Comparison of ENCODE assay signal across 24 cellular contexts in the genomic region with DNA sequence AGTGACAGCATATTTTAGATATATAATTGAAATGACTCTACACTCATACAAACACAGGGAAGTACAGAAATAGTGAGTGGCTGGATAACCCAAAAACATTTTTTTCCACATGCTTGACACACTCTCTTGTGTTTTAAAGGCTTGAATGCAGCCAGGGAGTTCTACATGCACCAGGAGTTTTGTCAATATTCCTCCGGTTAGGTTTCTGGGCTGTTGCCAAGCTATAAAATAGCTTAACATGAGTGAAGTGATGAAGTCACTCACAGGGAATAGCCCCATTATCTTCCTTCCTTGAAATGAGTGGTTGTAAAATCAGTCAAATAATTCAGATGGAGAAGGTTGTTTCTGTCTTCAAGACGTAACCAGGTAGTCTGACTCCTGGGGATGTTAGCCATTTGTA.
DNase-seq lines count a peak whose midpoint lies in the region; ATAC-seq and TF ChIP-seq lines count a peak whose summit lies in the region.
"Had no signal": no experiment of that assay in that cellular context is flagged by ENCODE, and none has a peak within 500 bp of the region (broad histone marks: within the 10 kb centered on the region; RNA-seq: fewer than 3 reads in every experiment).

No MANE protein-coding gene starts in this region.

- no peak for TF ChIP-seq CTCF in epithelial cell of esophagus (IDR thresholded peaks at IDR 0.05; ENCODE audit: insufficient read depth, low read depth, low read length, missing control alignments)
- no peak for TF ChIP-seq CTCF in smooth muscle cell (IDR thresholded peaks at IDR 0.05; ENCODE audit: borderline replicate concordance, insufficient read depth, poor library complexity, severe bottlenecking)
- TF ChIP-seq CTCF in SK-N-SH (IDR thresholded peaks at IDR 0.05) = no peak

- DNase-seq in NCI-H345 (lab: John Stamatoyannopoulos, UW) (peak; percentile 21), NCI-H345 treated with DMSO at 0.1 percent for 48 hours (lab: John Stamatoyannopoulos, UW; ENCODE audit: unreplicated experiment) (no peak), NCI-H2227 (lab: John Stamatoyannopoulos, UW; ENCODE audit: unreplicated experiment) (peak; percentile 38), epithelial cell of esophagus (ENCODE audit: low read depth) (peak; percentile 6), smooth muscle cell (lab: John Stamatoyannopoulos, UW; ENCODE audit: unreplicated experiment) (no peak), SK-N-SH (no peak), NCI-H1436 (lab: John Stamatoyannopoulos, UW) (no peak)
- DNase-seq: activated CD8-positive, alpha-beta T cell treated with anti-CD3 and anti-CD28 coated beads for 36 hours; amygdala; DND-41; effector CD4-positive, alpha-beta T cell; HFFc6; kidney; natural killer cell; NCI-H1694 treated with DMSO at 0.1 percent for 48 hours; NCI-H524 treated with DMSO at 0.1 percent for 48 hours; RPMI8226; small intestine; stimulated activated CD4-positive, alpha-beta T cell treated with anti-CD3 and anti-CD28 coated beads, Interleukin-2, amount 100 ng/mL, for 24 hours had no signal

- H2AFZ ChIP-seq in smooth muscle cell (ENCODE audit: low read depth) (peak overlapping the region; percentile 57), SK-N-SH (ENCODE audit: low read depth) (no peak overlapping the region; the same call in 1 of the 2 replicates)

- ATAC-seq in GM19452 (IDR thresholded peaks at IDR 0.05; ENCODE audit: unreplicated experiment) = no peak
- ATAC-seq: activated CD8-positive, alpha-beta T cell treated with anti-CD3 and anti-CD28 coated beads for 36 hours; natural killer cell had no signal

- no peaks in the 10 kb centered on the region for H3K79me2 ChIP-seq in smooth muscle cell (ENCODE audit: low read depth)
- no peaks in the 10 kb centered on the region for H3K79me2 ChIP-seq in SK-N-SH (ENCODE audit: insufficient read depth)

- POLR2A ChIA-PET in SK-N-SH (lab: Yijun Ruan, JAX) = no interaction called here

- no peak for TF ChIP-seq EP300 in SK-N-SH (IDR thresholded peaks at IDR 0.05; ENCODE audit: borderline replicate concordance in 1 of 2, low read depth in 1 of 2, low read length in 1 of 2)

- no peaks in the 10 kb centered on the region for H3K9me3 ChIP-seq in smooth muscle cell (replicated peaks; ENCODE audit: low read depth)
- H3K9me3 ChIP-seq in SK-N-SH = no peaks in the 10 kb centered on the region
- H3K9me3 ChIP-seq: breast epithelium, tibial nerve had no signal

- H4K20me1 ChIP-seq in smooth muscle cell (ENCODE audit: low read depth) (no peaks in the 10 kb centered on the region), SK-N-SH (ENCODE audit: insufficient read depth) (no peaks in the 10 kb centered on the region)

- no peaks in the 10 kb centered on the region for H3K27me3 ChIP-seq in smooth muscle cell (ENCODE audit: low read depth)
- no peaks in the 10 kb centered on the region for H3K27me3 ChIP-seq in SK-N-SH (ENCODE audit: insufficient read depth)
- H3K27me3 ChIP-seq: breast epithelium, tibial nerve had no signal

- no peak overlapping the region for H3K27ac ChIP-seq in smooth muscle cell (ENCODE audit: low read depth)
- no peak overlapping the region for H3K27ac ChIP-seq in SK-N-SH (ENCODE audit: low read depth in 2 of 2, low read length in 1 of 2)
- H3K27ac ChIP-seq: breast epithelium, epithelial cell of prostate, tibial nerve had no signal

- H3F3A ChIP-seq in smooth muscle cell (ENCODE audit: low read depth) = no peaks in the 10 kb centered on the region
- no peaks in the 10 kb centered on the region for H3F3A ChIP-seq in SK-N-SH (replicated peaks; ENCODE audit: insufficient read depth)

- no peak overlapping the region for H3K4me3 ChIP-seq in epithelial cell of esophagus (ENCODE audit: low read length)
- no peak overlapping the region for H3K4me3 ChIP-seq in smooth muscle cell
- no peak overlapping the region for H3K4me3 ChIP-seq in SK-N-SH (ENCODE audit: low read depth in 2 of 2, low read length in 1 of 2)
- H3K4me3 ChIP-seq: breast epithelium, lung, tibial nerve had no signal

- H3K4me2 ChIP-seq in smooth muscle cell = no peak overlapping the region
- no peak overlapping the region for H3K4me2 ChIP-seq in SK-N-SH

- H3K4me1 ChIP-seq in smooth muscle cell (ENCODE audit: low read depth) (no peaks in the 10 kb centered on the region), SK-N-SH (ENCODE audit: control insufficient read depth in 1 of 2, insufficient read depth in 2 of 2, low read depth in 1 of 2, low read length in 1 of 2) (no peaks in the 10 kb centered on the region)
- H3K4me1 ChIP-seq: breast epithelium, tibial nerve had no signal

- H3K36me3 ChIP-seq in smooth muscle cell (ENCODE audit: low read depth) = no peaks in the 10 kb centered on the region
- H3K36me3 ChIP-seq in SK-N-SH (replicated peaks in 1 of 2; ENCODE audit: control insufficient read depth in 1 of 2, insufficient read depth in 2 of 2, low read length in 1 of 2) = peaks cover 0 to 4% of the 10 kb centered on the region in 2 experiments
- H3K36me3 ChIP-seq: breast epithelium, tibial nerve had no signal

- no peaks in the 10 kb centered on the region for H3K9me2 ChIP-seq in SK-N-SH

- no peak overlapping the region for H3K9ac ChIP-seq in smooth muscle cell (ENCODE audit: low read depth)
- H3K9ac ChIP-seq in SK-N-SH = no peak overlapping the region

- CTCF ChIA-PET in SK-N-SH (lab: Yijun Ruan, JAX) = interaction anchor here (0.8 kb wide), 1 partner anchor 29 kb away, joined by 3 read pairs; no protein-coding TSS in a partner anchor

- 25% methylated on average over 2 of the region's 2 CpGs for WGBS in smooth muscle cell (ENCODE audit: low lambda C conversion rate)
- 89% methylated on average over 2 of the region's 2 CpGs for WGBS in SK-N-SH (ENCODE audit: low lambda C conversion rate)

- TF ChIP-seq RAD21 in SK-N-SH (IDR thresholded peaks at IDR 0.05; ENCODE audit: low read length) = no peak

TF ChIP-seq in SK-N-SH, 30 proteins besides CTCF, POLR2A, EP300 and RAD21:
- TF ChIP-seq SIN3A (IDR thresholded peaks at IDR 0.05; ENCODE audit: borderline replicate concordance, low read depth, low read length) (no peak), NRF1 (IDR thresholded peaks at IDR 0.05; ENCODE audit: low read depth, low read length) (no peak), YY1 (IDR thresholded peaks at IDR 0.05; ENCODE audit: low read depth) (no peak), RFX5 (IDR thresholded peaks at IDR 0.05; ENCODE audit: low read length) (no peak), GATA2 (CRISPR knock-in tag; IDR thresholded peaks at IDR 0.05) (no peak)
- TF ChIP-seq, protein P1, sequence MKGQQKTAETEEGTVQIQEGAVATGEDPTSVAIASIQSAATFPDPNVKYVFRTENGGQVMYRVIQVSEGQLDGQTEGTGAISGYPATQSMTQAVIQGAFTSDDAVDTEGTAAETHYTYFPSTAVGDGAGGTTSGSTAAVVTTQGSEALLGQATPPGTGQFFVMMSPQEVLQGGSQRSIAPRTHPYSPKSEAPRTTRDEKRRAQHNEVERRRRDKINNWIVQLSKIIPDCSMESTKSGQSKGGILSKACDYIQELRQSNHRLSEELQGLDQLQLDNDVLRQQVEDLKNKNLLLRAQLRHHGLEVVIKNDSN (IDR thresholded peaks at IDR 0.05; ENCODE audit: borderline replicate concordance, low read depth) = no peak
- TF ChIP-seq, protein P2, sequence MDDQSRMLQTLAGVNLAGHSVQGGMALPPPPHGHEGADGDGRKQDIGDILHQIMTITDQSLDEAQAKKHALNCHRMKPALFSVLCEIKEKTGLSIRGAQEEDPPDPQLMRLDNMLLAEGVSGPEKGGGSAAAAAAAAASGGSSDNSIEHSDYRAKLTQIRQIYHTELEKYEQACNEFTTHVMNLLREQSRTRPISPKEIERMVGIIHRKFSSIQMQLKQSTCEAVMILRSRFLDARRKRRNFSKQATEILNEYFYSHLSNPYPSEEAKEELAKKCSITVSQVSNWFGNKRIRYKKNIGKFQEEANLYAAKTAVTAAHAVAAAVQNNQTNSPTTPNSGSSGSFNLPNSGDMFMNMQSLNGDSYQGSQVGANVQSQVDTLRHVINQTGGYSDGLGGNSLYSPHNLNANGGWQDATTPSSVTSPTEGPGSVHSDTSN (IDR thresholded peaks at IDR 0.05) = no peak

Comparison
In these comparisons a context has a peak if more than half of its experiments do, and no peak if none do; other contexts are left out.
1. DNase-seq: peak in NCI-H345 (single experiment), NCI-H2227 (single experiment) and epithelial cell of esophagus (single experiment); none in NCI-H345 treated with DMSO at 0.1 percent for 48 hours (single experiment), smooth muscle cell (single experiment), SK-N-SH (single experiment) and NCI-H1436 (single experiment).